ENCODE assay signal across 28 cellular contexts in genomic region chr1:18989176-18989799, GRCh38. TPM values are rescaled to one million over a fixed set of nuclear protein-coding genes. Genes with fewer than 3 reads are reported as not detected.
DNase-seq lines count a peak whose midpoint lies in the region; ATAC-seq and TF ChIP-seq lines count a peak whose summit lies in the region.
"Had no signal": no experiment of that assay in that cellular context is flagged by ENCODE, and none has a peak within 500 bp of the region (broad histone marks: within the 10 kb centered on the region; RNA-seq: fewer than 3 reads in every experiment).

No MANE protein-coding gene starts in this region.

- H3K4me3 ChIP-seq in coronary artery (no peak overlapping the region), neural progenitor cell (no peak overlapping the region)
- H3K4me3 ChIP-seq: GM23248, HAP-1, K562, SJSA1 had no signal

- no peak overlapping the region for H3K27ac Mint-ChIP-seq in neural progenitor cell
- H3K27ac Mint-ChIP-seq: CD4-positive, CD25-positive, alpha-beta regulatory T cell had no signal

- no peaks in the 10 kb centered on the region for H3K4me1 ChIP-seq in neural progenitor cell
- H3K4me1 ChIP-seq: BE2C, HAP-1, SJSA1 had no signal

- H3K9me3 Mint-ChIP-seq in neural progenitor cell: no peaks in the 10 kb centered on the region

- H3K36me3 Mint-ChIP-seq in neural progenitor cell: no peaks in the 10 kb centered on the region

- DNase-seq in activated CD8-positive, alpha-beta memory T cell treated with anti-CD3 and anti-CD28 coated beads, Interleukin-2, amount 50 U/mL, for 48 hours: peak; percentile 15
- DNase-seq in activated CD8-positive, alpha-beta memory T cell treated with anti-CD3 and anti-CD28 coated beads for 24 hours: no peak
- peak; percentile 46 for DNase-seq in coronary artery (ENCODE audit: low spot score)
- DNase-seq in neural progenitor cell (ENCODE audit: low spot score): no peak
- no peak for DNase-seq in NCI-H187 (lab: John Stamatoyannopoulos, UW)
- DNase-seq in stimulated activated CD4-positive, alpha-beta T cell treated with anti-CD3 and anti-CD28 coated beads, Interleukin-12 subunit alpha, Interleukin-12 subunit beta, amount 100 ng/mL, for 4 hours: no peak
- DNase-seq: BE2C; CD4-positive, CD25-positive, alpha-beta regulatory T cell; DMS153; DND-41; GM23248; Kasumi-1; MV-4-11; NCI-H1105 treated with DMSO at 0.1 percent for 48 hours; NCI-H146; NCI-H2029; NCI-H446; NCI-H524 treated with DMSO at 0.1 percent for 48 hours; NCI-H82; NK-92 treated with Interleukin-12 subunit alpha and Interleukin-12 subunit beta, amount 100 ng/mL, for 24 hours; PC-3 had no signal

- H3K27ac ChIP-seq in coronary artery: no peak overlapping the region
- no peak overlapping the region for H3K27ac ChIP-seq in neural progenitor cell
- H3K27ac ChIP-seq: 22Rv1, GM23248, SJSA1 had no signal

- no peak overlapping the region for H3K4me3 Mint-ChIP-seq in neural progenitor cell
- H3K4me3 Mint-ChIP-seq: CD4-positive, CD25-positive, alpha-beta regulatory T cell had no signal

- no peaks in the 10 kb centered on the region for H3K9me3 ChIP-seq in neural progenitor cell (ENCODE audit: low read depth)
- H3K9me3 ChIP-seq: BE2C, HAP-1 had no signal

- no peak for TF ChIP-seq CTCF in coronary artery (IDR thresholded peaks at IDR 0.05)
- no peak for TF ChIP-seq CTCF in neural progenitor cell (IDR thresholded peaks at IDR 0.05)

- no peaks in the 10 kb centered on the region for H3F3A ChIP-seq in neural progenitor cell (ENCODE audit: low read depth)

- H2AFZ ChIP-seq in neural progenitor cell (replicated peaks): peak overlapping the region; percentile 57
- H2AFZ ChIP-seq: GM23248 had no signal

- H3K4me1 Mint-ChIP-seq in neural progenitor cell: no peaks in the 10 kb centered on the region
- H3K4me1 Mint-ChIP-seq: CD4-positive, CD25-positive, alpha-beta regulatory T cell had no signal

- H4K20me1 ChIP-seq in neural progenitor cell (ENCODE audit: low read depth): no peaks in the 10 kb centered on the region

- no peak overlapping the region for H3K4me2 ChIP-seq in neural progenitor cell

- no peaks in the 10 kb centered on the region for H3K36me3 ChIP-seq in neural progenitor cell
- H3K36me3 ChIP-seq: BE2C, HAP-1, SJSA1 had no signal

- ATAC-seq in HG03442 (IDR thresholded peaks at IDR 0.05; ENCODE audit: unreplicated experiment): no peak
- ATAC-seq in HG02885 (IDR thresholded peaks at IDR 0.05; ENCODE audit: poor library complexity, unreplicated experiment): no peak
- ATAC-seq: K562, PC-3, Right ventricle myocardium inferior had no signal

- H3K9ac ChIP-seq in neural progenitor cell: no peak overlapping the region
- H3K9ac ChIP-seq: GM23248 had no signal

- peaks cover 6% of the 10 kb centered on the region for H3K27me3 Mint-ChIP-seq in neural progenitor cell (ENCODE audit: insufficient read depth, low read depth)

- no peaks in the 10 kb centered on the region for H3K27me3 ChIP-seq in neural progenitor cell
- H3K27me3 ChIP-seq: BE2C, SJSA1 had no signal

- H3K79me2 ChIP-seq in neural progenitor cell (ENCODE audit: low read depth): no peaks in the 10 kb centered on the region

RNA-seq across cellular contexts. Expression of gene IFFO2, which starts 32.8 kb away (rescaled TPM):
- 0.65 and 1.5 TPM in 2 replicates for total RNA-seq in neural progenitor cell (ENCODE audit: low replicate concordance)

Comparison
In these comparisons a context has a peak if more than half of its experiments do, and no peak if none do; other contexts are left out.
1. DNase-seq: peak in activated CD8-positive, alpha-beta memory T cell treated with anti-CD3 and anti-CD28 coated beads, Interleukin-2, amount 50 U/mL, for 48 hours (single experiment) and coronary artery (single experiment); none in activated CD8-positive, alpha-beta memory T cell treated with anti-CD3 and anti-CD28 coated beads for 24 hours (single experiment), neural progenitor cell (single experiment), NCI-H187 (0 of 2) and stimulated activated CD4-positive, alpha-beta T cell treated with anti-CD3 and anti-CD28 coated beads, Interleukin-12 subunit alpha, Interleukin-12 subunit beta, amount 100 ng/mL, for 4 hours (single experiment).